ENCODE assay signal across 8 cellular contexts in genomic region chr11:842370-843002, GRCh38. TPM values are rescaled to one million over a fixed set of nuclear protein-coding genes. Genes with fewer than 3 reads are reported as not detected.
DNase-seq lines count a peak whose midpoint lies in the region; ATAC-seq and TF ChIP-seq lines count a peak whose summit lies in the region.

Gene POLR2L (minus strand): TSS chr11:842529. CDS start chr11:842508, 21 bp downstream.
Gene TSPAN4 (plus strand): TSS chr11:842852. CDS start chr11:850305, 7,453 bp downstream.

- H3K14ac ChIP-seq in IMR-90 (replicated peaks; ENCODE audit: low read depth, low read length), result peak within 1 kb of the TSS; percentile 80

- peaks cover 1% of the 10 kb centered on the region for H3K27me3 Mint-ChIP-seq in activated T-helper 2 cell treated with anti-CD3 and anti-CD28 coated beads, Interferon-gamma antibody, Interleukin-2, Interleukin-4, amounts not matched to agents 10 μg/mL and 5 μg/mL and 100 μg/mL, durations not matched to agents 14 hours and 24 hours and 36 hours (ENCODE audit: low read depth)
- H3K27me3 Mint-ChIP-seq in natural killer cell (ENCODE audit: low read depth in 2 of 2), result no peaks in the 10 kb centered on the region

- peaks cover 19% of the 10 kb centered on the region for H3K9me1 ChIP-seq in IMR-90 (ENCODE audit: insufficient read depth, low read length)

- peak within 1 kb of the TSS; percentile 60; the same call in 1 of the 2 replicates for H2BK20ac ChIP-seq in IMR-90 (ENCODE audit: low read depth, low read length)

- peak; percentile 97 for TF ChIP-seq POLR2A in IMR-90 (IDR thresholded peaks at IDR 0.05; ENCODE audit: low read depth, low read length)

- peak within 1 kb of the TSS; percentile 98 for H3K27ac ChIP-seq in IMR-90 (ENCODE audit: insufficient read depth, low read length)

- peak within 1 kb of the TSS; percentile 88 for H3K18ac ChIP-seq in IMR-90 (ENCODE audit: low read depth, low read length)

- H3K4me1 ChIP-seq in IMR-90 (ENCODE audit: control insufficient read depth, insufficient read depth, low read length), result peaks cover 35% of the 10 kb centered on the region

- H3K36me3 ChIP-seq in IMR-90 (ENCODE audit: control insufficient read depth, insufficient read depth, low read length), result peaks cover 38% of the 10 kb centered on the region

- H4K91ac ChIP-seq in IMR-90 (ENCODE audit: insufficient read depth, low read depth, low read length), result peak within 1 kb of the TSS; percentile 96

- intact Hi-C loops in IMR-90 (cut with micrococcal nuclease) (loop anchor here (10.0 kb wide), 1 partner anchor 212 kb away; no protein-coding TSS in a partner anchor), natural killer cell (cut with micrococcal nuclease) (loop anchor here (10.0 kb wide), 1 partner anchor 72 kb away; the partner anchor contains the start of gene CHID1)
- intact Hi-C loops in activated T-helper 2 cell treated with anti-CD3 and anti-CD28 coated beads, Interferon-gamma antibody, Interleukin-2, Interleukin-4, amounts not matched to agents 10 μg/mL and 5 μg/mL and 100 μg/mL, durations not matched to agents 14 hours and 24 hours and 36 hours (cut with micrococcal nuclease), result loop anchor here (1.0 to 5.0 kb wide), 2 partner anchors 9 to 70 kb away; partner anchors contain the start of gene CHID1

- peak within 1 kb of the TSS; percentile 96 for H3K4ac ChIP-seq in IMR-90 (ENCODE audit: low read depth, low read length)

- no TSS peak for BruUV-seq in IMR-90 (replicated peaks; lab: Mats Ljungman, UMichigan)

- peak within 1 kb of the TSS; percentile 85 for H4K5ac ChIP-seq in IMR-90 (ENCODE audit: low read depth, low read length)

- peak within 1 kb of the TSS; percentile 99 for H2AK9ac ChIP-seq in IMR-90 (replicated peaks; ENCODE audit: low read depth, low read length, poor library complexity)

- peak within 1 kb of the TSS; percentile 81 for H3K27ac Mint-ChIP-seq in activated T-helper 2 cell treated with anti-CD3 and anti-CD28 coated beads, Interferon-gamma antibody, Interleukin-2, Interleukin-4, amounts not matched to agents 10 μg/mL and 5 μg/mL and 100 μg/mL, durations not matched to agents 14 hours and 24 hours and 36 hours
- peak within 1 kb of the TSS in 1 of 2 donors; percentile 75 for H3K27ac Mint-ChIP-seq in natural killer cell

- peaks cover 23 to 70% of the 10 kb centered on the region in 2 experiments; a peak in 3 of 4 replicates for H3K79me1 ChIP-seq in IMR-90 (ENCODE audit: low read depth in 1 of 2, low read length in 2 of 2)

- peaks cover 11% of the 10 kb centered on the region for H3K4me1 Mint-ChIP-seq in activated T-helper 2 cell treated with anti-CD3 and anti-CD28 coated beads, Interferon-gamma antibody, Interleukin-2, Interleukin-4, amounts not matched to agents 10 μg/mL and 5 μg/mL and 100 μg/mL, durations not matched to agents 14 hours and 24 hours and 36 hours (ENCODE audit: low read depth)
- peaks cover 4 to 39% of the 10 kb centered on the region in 2 donors for H3K4me1 Mint-ChIP-seq in natural killer cell

- H3K9me3 ChIP-seq in IMR-90 (ENCODE audit: control insufficient read depth, insufficient read depth, low read length), result no peaks in the 10 kb centered on the region

- H2AK5ac ChIP-seq in IMR-90 (ENCODE audit: low read depth, low read length), result peak within 1 kb of the TSS; percentile 97

- POLR2A ChIA-PET in IMR-90 (lab: Charles Lee; ENCODE audit: unreplicated experiment), result interaction anchor here (0.6 to 1.0 kb wide), 3 partner anchors 8 to 39 kb away, joined by 3 to 4 read pairs (median 3); partner anchors contain the start of gene CD151

- H3K4me2 ChIP-seq in IMR-90 (ENCODE audit: low read depth, low read length), result peak within 1 kb of the TSS; percentile 87

- no peaks in the 10 kb centered on the region for H3K9me3 Mint-ChIP-seq in activated T-helper 2 cell treated with anti-CD3 and anti-CD28 coated beads, Interferon-gamma antibody, Interleukin-2, Interleukin-4, amounts not matched to agents 10 μg/mL and 5 μg/mL and 100 μg/mL, durations not matched to agents 14 hours and 24 hours and 36 hours
- no peaks in the 10 kb centered on the region for H3K9me3 Mint-ChIP-seq in natural killer cell

- ATAC-seq in GM21515 (IDR thresholded peaks at IDR 0.05; ENCODE audit: unreplicated experiment) (peak; percentile 59), IMR-90 (ENCODE audit: low read depth) (peak; percentile 34), natural killer cell (peak; percentile 83 to 89 (median 83))

- CTCF ChIA-PET in IMR-90 (lab: Yijun Ruan, JAX), result interaction anchor here (0.9 kb wide), 1 partner anchor 8 kb away, joined by 3 read pairs; no protein-coding TSS in a partner anchor

- H3K9ac ChIP-seq in IMR-90 (ENCODE audit: low read depth, low read length), result peak within 1 kb of the TSS; percentile 90

- H3K23ac ChIP-seq in IMR-90 (ENCODE audit: low read depth, low read length), result peak within 1 kb of the TSS; percentile 80

- peaks cover 23% of the 10 kb centered on the region for H3K36me3 Mint-ChIP-seq in activated T-helper 2 cell treated with anti-CD3 and anti-CD28 coated beads, Interferon-gamma antibody, Interleukin-2, Interleukin-4, amounts not matched to agents 10 μg/mL and 5 μg/mL and 100 μg/mL, durations not matched to agents 14 hours and 24 hours and 36 hours (ENCODE audit: low read depth)
- no peaks in the 10 kb centered on the region for H3K36me3 Mint-ChIP-seq in natural killer cell

- H3K56ac ChIP-seq in IMR-90 (ENCODE audit: extremely low read depth, insufficient read depth, low read length), result peak within 1 kb of the TSS; percentile 92

- peaks cover 52% of the 10 kb centered on the region for H4K20me1 ChIP-seq in IMR-90 (ENCODE audit: insufficient read depth, low read length)

- H2BK120ac ChIP-seq in IMR-90 (ENCODE audit: low read depth, low read length), result peak within 1 kb of the TSS; percentile 95

- peak within 1 kb of the TSS; percentile 35; the same call in 1 of the 3 replicates for H2BK15ac ChIP-seq in IMR-90 (ENCODE audit: low read depth, low read length)

- DNase-seq in DMS114 treated with DMSO at 0.1 percent for 48 hours (lab: John Stamatoyannopoulos, UW; ENCODE audit: unreplicated experiment) (peak; percentile 40), IMR-90 (peak; percentile 84), RPMI7951 (ENCODE audit: low read depth) (peak; percentile 84), fibroblast of peridontal ligament (ENCODE audit: extremely low read depth) (peak; percentile 81), natural killer cell (peak; percentile 88)
- DNase-seq in activated T-helper 2 cell treated with anti-CD3 and anti-CD28 coated beads, Interferon-gamma antibody, Interleukin-2, Interleukin-4, amounts not matched to agents 10 μg/mL and 5 μg/mL and 100 μg/mL, durations not matched to agents 14 hours and 24 hours and 36 hours (ENCODE audit: low spot score), result peak; percentile 84
- peak; percentile 64 to 91 (median 80) for DNase-seq in stimulated activated naive CD4-positive, alpha-beta T cell (lab: John Stamatoyannopoulos, UW)

- dilution Hi-C loops in IMR-90 (cut with HindIII; ENCODE audit: low sequenced_read_pairs, unreplicated experiment), result no loop called here

- peak within 1 kb of the TSS; percentile 86 for H3K4me3 Mint-ChIP-seq in activated T-helper 2 cell treated with anti-CD3 and anti-CD28 coated beads, Interferon-gamma antibody, Interleukin-2, Interleukin-4, amounts not matched to agents 10 μg/mL and 5 μg/mL and 100 μg/mL, durations not matched to agents 14 hours and 24 hours and 36 hours (ENCODE audit: low read depth)
- peak within 1 kb of the TSS; percentile 86 for H3K4me3 Mint-ChIP-seq in natural killer cell

- in situ Hi-C loops in IMR-90 (cut with MboI; ENCODE audit: low sequenced_read_pairs), result no loop called here

- TF ChIP-seq RAD21 in IMR-90 (IDR thresholded peaks at IDR 0.05; ENCODE audit: low read length), result no peak

- H3K27me3 ChIP-seq in IMR-90 (ENCODE audit: control insufficient read depth, insufficient read depth, low read length), result no peaks in the 10 kb centered on the region

- 0% methylated on average over 44 of the region's 87 CpGs; no CpG with 5 or more reads in 1 of the 2 experiments for WGBS in IMR-90 (ENCODE audit: extremely low coverage in 2 of 2, insufficient read length in 1 of 2), 2 experiments

- peak within 1 kb of the TSS; percentile 91 for H2AFZ ChIP-seq in IMR-90 (replicated peaks; ENCODE audit: low read length, poor library complexity)

- peak within 1 kb of the TSS; percentile 77 to 91 for H4K8ac ChIP-seq in IMR-90 (ENCODE audit: low read depth in 2 of 2, low read length in 2 of 2)

- no peak for TF ChIP-seq CTCF in IMR-90 (conservative IDR thresholded peaks at IDR 0.05; ENCODE audit: low read depth, low read length)
- TF ChIP-seq CTCF in natural killer cell (IDR thresholded peaks at IDR 0.05), result no peak

- H3K4me3 ChIP-seq in IMR-90 (ENCODE audit: insufficient read depth, low read depth, low read length), result peak within 1 kb of the TSS; percentile 98

- H2BK5ac ChIP-seq in IMR-90 (ENCODE audit: low read depth, low read length, poor library complexity, severe bottlenecking), result peak within 1 kb of the TSS; percentile 100

TF ChIP-seq in IMR-90, 13 proteins besides CTCF, POLR2A, EP300 and RAD21 (continues in another document):
- TF ChIP-seq MAFK (IDR thresholded peaks at IDR 0.05; ENCODE audit: low read depth, low read length) (no peak), NFE2L2 (IDR thresholded peaks at IDR 0.05; ENCODE audit: low read depth, low read length) (no peak), MAZ (IDR thresholded peaks at IDR 0.05; ENCODE audit: borderline replicate concordance, low read depth, low read length) (peak; percentile 75; the same call in 1 of the 2 replicates), BHLHE40 (IDR thresholded peaks at IDR 0.05; ENCODE audit: low read depth, low read length) (peak; percentile 94)

RNA-seq across cellular contexts. Expression of gene POLR2L, which starts in this region (rescaled TPM):
- total RNA-seq in IMR-90 (2012; rRNA removed) (44.4 and 123 TPM in 2 replicates), natural killer cell (10 to 100 TPM; 48.2 to 63.8 (median 61.2) TPM)
- polyA plus RNA-seq in IMR-90 (2012; rRNA removed), result 416 and 907 TPM in 2 replicates
- 193 and 430 TPM in 2 replicates for polyA plus RNA-seq in IMR-90 (2012; cell fraction: cytosol; rRNA removed)
- 27.7 and 112 TPM in 2 replicates for polyA plus RNA-seq in IMR-90 (2012; cell fraction: nucleus; rRNA removed; ENCODE audit: low replicate concordance)
- total RNA-seq in RPMI7951 (2014; rRNA removed; shearing (Covaris generic)), result 167 and 183 TPM in 2 replicates
- total RNA-seq in activated T-helper 2 cell treated with anti-CD3 and anti-CD28 coated beads, Interferon-gamma antibody, Interleukin-2, Interleukin-4, amounts not matched to agents 10 μg/mL and 5 μg/mL and 100 μg/mL, durations not matched to agents 14 hours and 24 hours and 36 hours, result 101 and 111 TPM in 2 replicates

RNA-seq across cellular contexts. Expression of gene TSPAN4, which starts in this region (rescaled TPM):
- total RNA-seq in IMR-90 (2012; rRNA removed) (143 and 161 TPM in 2 replicates), natural killer cell (10 to 100 TPM; 11.2 to 18.6 (median 14.6) TPM)
- 293 and 327 TPM in 2 replicates for polyA plus RNA-seq in IMR-90 (2012; rRNA removed)
- polyA plus RNA-seq in IMR-90 (2012; cell fraction: cytosol; rRNA removed), result 286 and 483 TPM in 2 replicates
- polyA plus RNA-seq in IMR-90 (2012; cell fraction: nucleus; rRNA removed; ENCODE audit: low replicate concordance), result 295 and 963 TPM in 2 replicates
- 95.2 and 137 TPM in 2 replicates for total RNA-seq in RPMI7951 (2014; rRNA removed; shearing (Covaris generic))
- 15.8 and 16.9 TPM in 2 replicates for total RNA-seq in activated T-helper 2 cell treated with anti-CD3 and anti-CD28 coated beads, Interferon-gamma antibody, Interleukin-2, Interleukin-4, amounts not matched to agents 10 μg/mL and 5 μg/mL and 100 μg/mL, durations not matched to agents 14 hours and 24 hours and 36 hours

Comparison
In these comparisons a context has a peak if more than half of its experiments do, and no peak if none do; other contexts are left out.
1. Peak in every context shown above with its lines: DNase-seq, ATAC-seq, H3K4me3 ChIP-seq and H3K27ac ChIP-seq.